In the genomic region with DNA sequence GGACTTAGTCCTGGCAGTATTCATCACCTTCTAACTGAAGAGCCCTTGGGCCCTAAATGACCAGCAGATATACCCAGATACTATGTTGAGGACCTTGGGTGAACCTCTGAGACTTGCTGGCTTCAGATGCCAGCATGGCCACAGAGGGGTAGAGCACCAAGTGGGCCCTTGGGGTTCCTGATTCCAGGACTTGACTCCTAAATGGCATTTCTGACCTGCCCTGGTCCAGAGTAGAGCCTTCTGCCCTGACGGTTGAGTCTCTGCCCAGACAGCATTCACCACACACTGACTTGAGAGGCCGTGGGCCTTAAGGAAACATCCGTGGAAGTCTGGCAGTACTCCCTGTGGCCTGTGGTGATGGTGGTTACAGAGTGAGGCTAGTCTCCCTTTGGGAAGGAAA, we compare ENCODE assay signal across 2 cellular contexts.
TF ChIP-seq lines count a peak whose summit lies in the region.

No MANE protein-coding gene starts in this region.

TF ChIP-seq in WTC11, 78 proteins besides CTCF, POLR2A, EP300 and RAD21:
- TF ChIP-seq, protein P1, sequence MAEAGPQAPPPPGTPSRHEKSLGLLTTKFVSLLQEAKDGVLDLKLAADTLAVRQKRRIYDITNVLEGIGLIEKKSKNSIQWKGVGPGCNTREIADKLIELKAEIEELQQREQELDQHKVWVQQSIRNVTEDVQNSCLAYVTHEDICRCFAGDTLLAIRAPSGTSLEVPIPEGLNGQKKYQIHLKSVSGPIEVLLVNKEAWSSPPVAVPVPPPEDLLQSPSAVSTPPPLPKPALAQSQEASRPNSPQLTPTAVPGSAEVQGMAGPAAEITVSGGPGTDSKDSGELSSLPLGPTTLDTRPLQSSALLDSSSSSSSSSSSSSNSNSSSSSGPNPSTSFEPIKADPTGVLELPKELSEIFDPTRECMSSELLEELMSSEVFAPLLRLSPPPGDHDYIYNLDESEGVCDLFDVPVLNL (CRISPR knock-in tag; IDR thresholded peaks at IDR 0.05; ENCODE audit: borderline replicate concordance, low read depth): no peak
- TF ChIP-seq NR3C1 (CRISPR knock-in tag; conservative IDR thresholded peaks at IDR 0.05; ENCODE audit: low read depth) (no peak), SP1 (CRISPR knock-in tag; conservative IDR thresholded peaks at IDR 0.05) (no peak), ZNF317 (CRISPR knock-in tag; IDR thresholded peaks at IDR 0.05; ENCODE audit: borderline replicate concordance, low read depth) (no peak), GTF2I (CRISPR knock-in tag; conservative IDR thresholded peaks at IDR 0.05) (no peak)
- TF ChIP-seq, protein P2, sequence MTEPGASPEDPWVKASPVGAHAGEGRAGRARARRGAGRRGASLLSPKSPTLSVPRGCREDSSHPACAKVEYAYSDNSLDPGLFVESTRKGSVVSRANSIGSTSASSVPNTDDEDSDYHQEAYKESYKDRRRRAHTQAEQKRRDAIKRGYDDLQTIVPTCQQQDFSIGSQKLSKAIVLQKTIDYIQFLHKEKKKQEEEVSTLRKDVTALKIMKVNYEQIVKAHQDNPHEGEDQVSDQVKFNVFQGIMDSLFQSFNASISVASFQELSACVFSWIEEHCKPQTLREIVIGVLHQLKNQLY (CRISPR knock-in tag; IDR thresholded peaks at IDR 0.05): no peak
- TF ChIP-seq, protein P3, sequence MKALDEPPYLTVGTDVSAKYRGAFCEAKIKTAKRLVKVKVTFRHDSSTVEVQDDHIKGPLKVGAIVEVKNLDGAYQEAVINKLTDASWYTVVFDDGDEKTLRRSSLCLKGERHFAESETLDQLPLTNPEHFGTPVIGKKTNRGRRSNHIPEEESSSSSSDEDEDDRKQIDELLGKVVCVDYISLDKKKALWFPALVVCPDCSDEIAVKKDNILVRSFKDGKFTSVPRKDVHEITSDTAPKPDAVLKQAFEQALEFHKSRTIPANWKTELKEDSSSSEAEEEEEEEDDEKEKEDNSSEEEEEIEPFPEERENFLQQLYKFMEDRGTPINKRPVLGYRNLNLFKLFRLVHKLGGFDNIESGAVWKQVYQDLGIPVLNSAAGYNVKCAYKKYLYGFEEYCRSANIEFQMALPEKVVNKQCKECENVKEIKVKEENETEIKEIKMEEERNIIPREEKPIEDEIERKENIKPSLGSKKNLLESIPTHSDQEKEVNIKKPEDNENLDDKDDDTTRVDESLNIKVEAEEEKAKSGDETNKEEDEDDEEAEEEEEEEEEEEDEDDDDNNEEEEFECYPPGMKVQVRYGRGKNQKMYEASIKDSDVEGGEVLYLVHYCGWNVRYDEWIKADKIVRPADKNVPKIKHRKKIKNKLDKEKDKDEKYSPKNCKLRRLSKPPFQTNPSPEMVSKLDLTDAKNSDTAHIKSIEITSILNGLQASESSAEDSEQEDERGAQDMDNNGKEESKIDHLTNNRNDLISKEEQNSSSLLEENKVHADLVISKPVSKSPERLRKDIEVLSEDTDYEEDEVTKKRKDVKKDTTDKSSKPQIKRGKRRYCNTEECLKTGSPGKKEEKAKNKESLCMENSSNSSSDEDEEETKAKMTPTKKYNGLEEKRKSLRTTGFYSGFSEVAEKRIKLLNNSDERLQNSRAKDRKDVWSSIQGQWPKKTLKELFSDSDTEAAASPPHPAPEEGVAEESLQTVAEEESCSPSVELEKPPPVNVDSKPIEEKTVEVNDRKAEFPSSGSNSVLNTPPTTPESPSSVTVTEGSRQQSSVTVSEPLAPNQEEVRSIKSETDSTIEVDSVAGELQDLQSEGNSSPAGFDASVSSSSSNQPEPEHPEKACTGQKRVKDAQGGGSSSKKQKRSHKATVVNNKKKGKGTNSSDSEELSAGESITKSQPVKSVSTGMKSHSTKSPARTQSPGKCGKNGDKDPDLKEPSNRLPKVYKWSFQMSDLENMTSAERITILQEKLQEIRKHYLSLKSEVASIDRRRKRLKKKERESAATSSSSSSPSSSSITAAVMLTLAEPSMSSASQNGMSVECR (CRISPR knock-in tag; IDR thresholded peaks at IDR 0.05; ENCODE audit: borderline replicate concordance): no peak
- TF ChIP-seq, protein P4, sequence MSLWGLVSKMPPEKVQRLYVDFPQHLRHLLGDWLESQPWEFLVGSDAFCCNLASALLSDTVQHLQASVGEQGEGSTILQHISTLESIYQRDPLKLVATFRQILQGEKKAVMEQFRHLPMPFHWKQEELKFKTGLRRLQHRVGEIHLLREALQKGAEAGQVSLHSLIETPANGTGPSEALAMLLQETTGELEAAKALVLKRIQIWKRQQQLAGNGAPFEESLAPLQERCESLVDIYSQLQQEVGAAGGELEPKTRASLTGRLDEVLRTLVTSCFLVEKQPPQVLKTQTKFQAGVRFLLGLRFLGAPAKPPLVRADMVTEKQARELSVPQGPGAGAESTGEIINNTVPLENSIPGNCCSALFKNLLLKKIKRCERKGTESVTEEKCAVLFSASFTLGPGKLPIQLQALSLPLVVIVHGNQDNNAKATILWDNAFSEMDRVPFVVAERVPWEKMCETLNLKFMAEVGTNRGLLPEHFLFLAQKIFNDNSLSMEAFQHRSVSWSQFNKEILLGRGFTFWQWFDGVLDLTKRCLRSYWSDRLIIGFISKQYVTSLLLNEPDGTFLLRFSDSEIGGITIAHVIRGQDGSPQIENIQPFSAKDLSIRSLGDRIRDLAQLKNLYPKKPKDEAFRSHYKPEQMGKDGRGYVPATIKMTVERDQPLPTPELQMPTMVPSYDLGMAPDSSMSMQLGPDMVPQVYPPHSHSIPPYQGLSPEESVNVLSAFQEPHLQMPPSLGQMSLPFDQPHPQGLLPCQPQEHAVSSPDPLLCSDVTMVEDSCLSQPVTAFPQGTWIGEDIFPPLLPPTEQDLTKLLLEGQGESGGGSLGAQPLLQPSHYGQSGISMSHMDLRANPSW (CRISPR knock-in tag; conservative IDR thresholded peaks at IDR 0.05; ENCODE audit: low read depth): no peak

TF ChIP-seq in K562, 482 proteins besides CTCF, POLR2A, EP300 and RAD21:
- TF ChIP-seq EWSR1 (IDR thresholded peaks at IDR 0.05; ENCODE audit: borderline replicate concordance, low read depth, partially characterized antibody): peak; percentile 50
- TF ChIP-seq, protein P5, sequence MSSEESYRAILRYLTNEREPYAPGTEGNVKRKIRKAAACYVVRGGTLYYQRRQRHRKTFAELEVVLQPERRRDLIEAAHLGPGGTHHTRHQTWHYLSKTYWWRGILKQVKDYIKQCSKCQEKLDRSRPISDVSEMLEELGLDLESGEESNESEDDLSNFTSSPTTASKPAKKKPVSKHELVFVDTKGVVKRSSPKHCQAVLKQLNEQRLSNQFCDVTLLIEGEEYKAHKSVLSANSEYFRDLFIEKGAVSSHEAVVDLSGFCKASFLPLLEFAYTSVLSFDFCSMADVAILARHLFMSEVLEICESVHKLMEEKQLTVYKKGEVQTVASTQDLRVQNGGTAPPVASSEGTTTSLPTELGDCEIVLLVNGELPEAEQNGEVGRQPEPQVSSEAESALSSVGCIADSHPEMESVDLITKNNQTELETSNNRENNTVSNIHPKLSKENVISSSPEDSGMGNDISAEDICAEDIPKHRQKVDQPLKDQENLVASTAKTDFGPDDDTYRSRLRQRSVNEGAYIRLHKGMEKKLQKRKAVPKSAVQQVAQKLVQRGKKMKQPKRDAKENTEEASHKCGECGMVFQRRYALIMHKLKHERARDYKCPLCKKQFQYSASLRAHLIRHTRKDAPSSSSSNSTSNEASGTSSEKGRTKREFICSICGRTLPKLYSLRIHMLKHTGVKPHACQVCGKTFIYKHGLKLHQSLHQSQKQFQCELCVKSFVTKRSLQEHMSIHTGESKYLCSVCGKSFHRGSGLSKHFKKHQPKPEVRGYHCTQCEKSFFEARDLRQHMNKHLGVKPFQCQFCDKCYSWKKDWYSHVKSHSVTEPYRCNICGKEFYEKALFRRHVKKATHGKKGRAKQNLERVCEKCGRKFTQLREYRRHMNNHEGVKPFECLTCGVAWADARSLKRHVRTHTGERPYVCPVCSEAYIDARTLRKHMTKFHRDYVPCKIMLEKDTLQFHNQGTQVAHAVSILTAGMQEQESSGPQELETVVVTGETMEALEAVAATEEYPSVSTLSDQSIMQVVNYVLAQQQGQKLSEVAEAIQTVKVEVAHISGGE (CRISPR knock-in tag; IDR thresholded peaks at IDR 0.05): peak in 1 of 3 experiments; percentile 82; a peak in 2 of 6 replicates
- TF ChIP-seq, protein P6, sequence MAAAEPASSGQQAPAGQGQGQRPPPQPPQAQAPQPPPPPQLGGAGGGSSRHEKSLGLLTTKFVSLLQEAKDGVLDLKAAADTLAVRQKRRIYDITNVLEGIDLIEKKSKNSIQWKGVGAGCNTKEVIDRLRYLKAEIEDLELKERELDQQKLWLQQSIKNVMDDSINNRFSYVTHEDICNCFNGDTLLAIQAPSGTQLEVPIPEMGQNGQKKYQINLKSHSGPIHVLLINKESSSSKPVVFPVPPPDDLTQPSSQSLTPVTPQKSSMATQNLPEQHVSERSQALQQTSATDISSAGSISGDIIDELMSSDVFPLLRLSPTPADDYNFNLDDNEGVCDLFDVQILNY (CRISPR knock-in tag; IDR thresholded peaks at IDR 0.05): no peak
